Comparison of ENCODE assay signal across 11 cellular contexts in genomic region chr1:8407652-8408051, GRCh38.
DNase-seq lines count a peak whose midpoint lies in the region; ATAC-seq and TF ChIP-seq lines count a peak whose summit lies in the region.
"Had no signal": no experiment of that assay in that cellular context is flagged by ENCODE, and none has a peak within 500 bp of the region (broad histone marks: within the 10 kb centered on the region; RNA-seq: fewer than 3 reads in every experiment).

No MANE protein-coding gene starts in this region.

- no peak overlapping the region for H2BK5ac ChIP-seq in trophoblast cell (ENCODE audit: low read depth, low read length, poor library complexity)

- H3K36me3 ChIP-seq in ACC112 (ENCODE audit: insufficient read depth, low read length) (peaks cover 31% of the 10 kb centered on the region), SJSA1 (peaks cover 49% of the 10 kb centered on the region), esophagus squamous epithelium (peaks cover 0 to 54% (median 10%) of the 10 kb centered on the region in 3 donors), trophoblast cell (ENCODE audit: control insufficient read depth in 1 of 2, insufficient read depth in 2 of 2, low read length in 2 of 2) (peaks cover 15 to 26% of the 10 kb centered on the region in 2 experiments)

- no peak overlapping the region for H2BK12ac ChIP-seq in trophoblast cell (ENCODE audit: low read length)

- TF ChIP-seq POLR2A in esophagus squamous epithelium (IDR thresholded peaks at IDR 0.05): no peak

- H3K9ac ChIP-seq in trophoblast cell (ENCODE audit: low read length): no peak overlapping the region

- H3K79me1 ChIP-seq in trophoblast cell (ENCODE audit: low read length): peaks cover 1% of the 10 kb centered on the region

- H3K18ac ChIP-seq in trophoblast cell (ENCODE audit: low read length): no peak overlapping the region

- H4K12ac ChIP-seq in trophoblast cell (ENCODE audit: low read depth, low read length): no peak overlapping the region

- no peak overlapping the region for H4K91ac ChIP-seq in trophoblast cell (ENCODE audit: low read depth, low read length)

- H3K27me3 ChIP-seq in ACC112 (ENCODE audit: insufficient read depth, low read length): no peaks in the 10 kb centered on the region
- no peaks in the 10 kb centered on the region for H3K27me3 ChIP-seq in SJSA1 (replicated peaks)
- H3K27me3 ChIP-seq in esophagus squamous epithelium: no peaks in the 10 kb centered on the region
- no peaks in the 10 kb centered on the region for H3K27me3 ChIP-seq in trophoblast cell (ENCODE audit: insufficient read depth, low read length)

- no peaks in the 10 kb centered on the region for H3K9me3 ChIP-seq in SJSA1 (replicated peaks)
- no peaks in the 10 kb centered on the region for H3K9me3 ChIP-seq in esophagus squamous epithelium
- H3K9me3 ChIP-seq in trophoblast cell (ENCODE audit: insufficient read depth, low read depth, low read length): no peaks in the 10 kb centered on the region

- H3K79me2 ChIP-seq in ACC112 (ENCODE audit: control insufficient read depth, insufficient read depth, low read length, unreplicated experiment) (peaks cover 80% of the 10 kb centered on the region), trophoblast cell (ENCODE audit: control insufficient read depth, insufficient read depth, low read length, poor library complexity) (peaks cover 2% of the 10 kb centered on the region)

- no peak overlapping the region for H4K8ac ChIP-seq in trophoblast cell (ENCODE audit: low read depth, low read length)

- H2AK5ac ChIP-seq in trophoblast cell (ENCODE audit: low read length): no peak overlapping the region

- H3K4me1 ChIP-seq in ACC112 (ENCODE audit: control insufficient read depth, insufficient read depth, low read length, unreplicated experiment): peaks cover 56% of the 10 kb centered on the region
- H3K4me1 ChIP-seq in SJSA1 (replicated peaks): peaks cover 48% of the 10 kb centered on the region
- H3K4me1 ChIP-seq in esophagus squamous epithelium: peaks cover 33 to 78% (median 58%) of the 10 kb centered on the region in 3 donors
- H3K4me1 ChIP-seq in trophoblast cell (ENCODE audit: control insufficient read depth in 1 of 2, insufficient read depth in 2 of 2, low read length in 2 of 2): peaks cover 1 to 2% of the 10 kb centered on the region in 2 experiments

- intact Hi-C loops in esophagus squamous epithelium (cut with DNase I) (no loop called here), posterior vena cava (cut with DNase I) (loop anchor here in 1 of 2 donors (5.0 kb wide), 1 partner anchor 35 kb away; no protein-coding TSS in a partner anchor)

- no peak for DNase-seq in SJSA1 (ENCODE audit: low read depth in 1 of 2, low spot score in 2 of 2)
- no peak for DNase-seq in esophagus squamous epithelium (lab: John Stamatoyannopoulos, UW)
- no peak for DNase-seq in trophoblast cell
- no peak for DNase-seq in DMS153 treated with DMSO at 0.1 percent for 48 hours (lab: John Stamatoyannopoulos, UW; ENCODE audit: unreplicated experiment)
- DNase-seq in posterior vena cava (ENCODE audit: low spot score): no peak
- DNase-seq: activated CD8-positive, alpha-beta memory T cell treated with anti-CD3 and anti-CD28 coated beads, Interleukin-2, amount 10 ng/mL, durations not matched to agents 7 days and 5 days; NCI-H187 had no signal

- 43 to 77% methylated on average over 5 of the region's 5 CpGs for WGBS in esophagus squamous epithelium, 2 donors
- WGBS in trophoblast cell (ENCODE audit: extremely low coverage, insufficient coverage, insufficient read length): no CpG with 5 or more reads among the region's 5 CpGs

- H3K14ac ChIP-seq in trophoblast cell (ENCODE audit: low read length): no peak overlapping the region

- ATAC-seq in HG02571 (IDR thresholded peaks at IDR 0.05; ENCODE audit: unreplicated experiment): no peak
- no peak for ATAC-seq in HG03520 (IDR thresholded peaks at IDR 0.05; ENCODE audit: unreplicated experiment)
- ATAC-seq: activated CD8-positive, alpha-beta memory T cell treated with anti-CD3 and anti-CD28 coated beads, Interleukin-2, amount 10 ng/mL, durations not matched to agents 7 days and 5 days had no signal

- no peak overlapping the region for H2AFZ ChIP-seq in ACC112 (ENCODE audit: low read length, unreplicated experiment)
- H2AFZ ChIP-seq in trophoblast cell (ENCODE audit: insufficient read depth, low read length, poor library complexity): no peak overlapping the region

- TF ChIP-seq CTCF in esophagus squamous epithelium (IDR thresholded peaks at IDR 0.05): no peak

- H2BK120ac ChIP-seq in trophoblast cell (ENCODE audit: insufficient read depth, low read length, poor library complexity): no peak overlapping the region

- H3K4me3 ChIP-seq in ACC112 (ENCODE audit: low read depth, low read length): peak overlapping the region; percentile 34
- H3K4me3 ChIP-seq in SJSA1: no peak overlapping the region
- H3K4me3 ChIP-seq in esophagus squamous epithelium: no peak overlapping the region
- no peak overlapping the region for H3K4me3 ChIP-seq in trophoblast cell (ENCODE audit: low read depth, low read length)

- H3K23ac ChIP-seq in trophoblast cell (ENCODE audit: low read length): no peak overlapping the region

- H3K4ac ChIP-seq in trophoblast cell (ENCODE audit: low read depth, low read length): peak overlapping the region; percentile 10

- H3K27ac ChIP-seq in ACC112 (ENCODE audit: low read depth, low read length): peak overlapping the region; percentile 98
- H3K27ac ChIP-seq in SJSA1: peak overlapping the region; percentile 49
- peak overlapping the region; percentile 62 to 84 (median 80) for H3K27ac ChIP-seq in esophagus squamous epithelium
- no peak overlapping the region for H3K27ac ChIP-seq in trophoblast cell (ENCODE audit: low read depth, low read length)
- H3K27ac ChIP-seq: RWPE1 had no signal

- no peak overlapping the region for H3K4me2 ChIP-seq in trophoblast cell (ENCODE audit: low read length)
